In genomic region chr17:82396601-82397435, GRCh38 we compare ENCODE assay signal across 12 cellular contexts. TPM values are rescaled to one million over a fixed set of nuclear protein-coding genes. Genes with fewer than 3 reads are reported as not detected.
DNase-seq lines count a peak whose midpoint lies in the region; ATAC-seq lines count a peak whose summit lies in the region.
"Had no signal": no experiment of that assay in that cellular context is flagged by ENCODE, and none has a peak within 500 bp of the region (broad histone marks: within the 10 kb centered on the region; RNA-seq: fewer than 3 reads in every experiment).

No MANE protein-coding gene starts in this region.

- no peak for ATAC-seq in GM21825 (IDR thresholded peaks at IDR 0.05; ENCODE audit: unreplicated experiment)

- peak overlapping the region in 6 of 7 experiments; percentile 4 to 22 (median 13) for H3K4me3 ChIP-seq in skin epidermis
- H3K4me3 ChIP-seq: ascending aorta, GM23338 had no signal

- peak overlapping the region in 19 of 21 experiments; percentile 25 to 83 (median 55) for H3K27ac ChIP-seq in skin epidermis
- H3K27ac ChIP-seq: ascending aorta had no signal

- DNase-seq in GM03348 (ENCODE audit: low spot score) (peak; percentile 91), RKO (ENCODE audit: low spot score) (peak; percentile 51), fibroblast of peridontal ligament (ENCODE audit: extremely low read depth) (peak; percentile 100), mucosa of gallbladder (ENCODE audit: low spot score) (no peak)
- DNase-seq in activated effector memory CD4-positive, alpha-beta T cell treated with anti-CD3 and anti-CD28 coated beads, Interleukin-2, amount 50 U/mL, for 16 hours = no peak
- DNase-seq: DND-41, NCI-H526, T-helper 1 cell had no signal

RNA-seq across cellular contexts. Expression of gene HEXD, which starts 21.3 kb away (rescaled TPM):
- total RNA-seq in mucosa of gallbladder = 55.1 TPM

RNA-seq across cellular contexts. Expression of gene OGFOD3, which starts 21.6 kb away (rescaled TPM):
- total RNA-seq in mucosa of gallbladder = 45.6 TPM

RNA-seq across cellular contexts. Expression of gene UTS2R, which starts 25.3 kb away (rescaled TPM):
- total RNA-seq in mucosa of gallbladder = not detected
- total RNA-seq: ascending aorta had no signal

RNA-seq across cellular contexts. Expression of gene TEX19, which starts 37.8 kb away (rescaled TPM):
- total RNA-seq in mucosa of gallbladder = not detected
- total RNA-seq: ascending aorta had no signal

RNA-seq across cellular contexts. Expression of gene CYBC1, which starts 53.7 kb away (rescaled TPM):
- 114 TPM for total RNA-seq in mucosa of gallbladder

Comparison
In these comparisons a context has a peak if more than half of its experiments do, and no peak if none do; other contexts are left out.
1. DNase-seq: peak in GM03348 (single experiment), RKO (single experiment) and fibroblast of peridontal ligament (single experiment); none in activated effector memory CD4-positive, alpha-beta T cell treated with anti-CD3 and anti-CD28 coated beads, Interleukin-2, amount 50 U/mL, for 16 hours (single experiment) and mucosa of gallbladder (single experiment).